ENCODE assay signal across 23 cellular contexts in the genomic region with DNA sequence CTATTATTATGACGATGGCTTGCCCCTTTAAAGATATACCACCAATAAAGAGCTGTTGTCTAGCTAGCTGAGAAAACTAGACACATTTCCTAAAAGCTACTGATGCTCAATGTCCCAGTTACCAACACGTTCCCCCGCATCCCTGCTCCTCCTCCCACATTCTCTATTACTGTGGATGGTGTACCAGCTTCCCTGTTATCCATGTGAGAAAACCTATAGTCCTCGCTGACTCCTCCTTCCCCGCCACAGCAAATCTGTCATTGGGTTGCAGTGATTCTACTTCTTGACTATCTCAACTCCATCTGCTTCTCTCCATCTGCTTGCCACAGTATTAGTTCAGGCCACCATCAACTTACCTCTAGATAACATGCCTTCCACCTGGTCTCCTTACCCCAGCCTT.
"Had no signal": no experiment of that assay in that cellular context is flagged by ENCODE, and none has a peak within 500 bp of the region (broad histone marks: within the 10 kb centered on the region; RNA-seq: fewer than 3 reads in every experiment).

No MANE protein-coding gene starts in this region.

- H3K4me1 Mint-ChIP-seq: immature natural killer cell; stimulated activated effector memory CD8-positive, alpha-beta T cell treated with anti-CD3 and anti-CD28 coated beads, Interleukin-12 subunit alpha, Interleukin-12 subunit beta, amount 100 ng/mL, for 72 hours had no signal

- DNase-seq: esophagus squamous epithelium; foreskin fibroblast; glutamatergic neuron; immature natural killer cell; left colon; left ventricle myocardium superior; mesenchymal stem cell; midbrain; retina; right lobe of liver; stimulated activated CD4-positive, alpha-beta T cell treated with anti-CD3 and anti-CD28 coated beads, Interleukin-4, amount 100 ng/mL, for 1 hour; stimulated activated CD8-positive, alpha-beta memory T cell treated with anti-CD3 and anti-CD28 coated beads, Interleukin-4, amount 100 ng/mL, for 48 hours; stimulated activated naive CD8-positive, alpha-beta T cell treated with anti-CD3 and anti-CD28 coated beads, Interleukin-15, Interleukin-2, amounts not matched to agents 100 U/mL and 50 U/mL, for 24 hours; tibial artery; upper lobe of left lung had no signal

- H3K9me3 Mint-ChIP-seq: dendritic cell treated with granulocyte-macrophage colony-stimulating factor and Interleukin-4, amounts not matched to agents 40 ng/mL and 50 ng/mL, for 4 days; immature natural killer cell; neural progenitor cell; stimulated activated effector memory CD8-positive, alpha-beta T cell treated with anti-CD3 and anti-CD28 coated beads, Interleukin-12 subunit alpha, Interleukin-12 subunit beta, amount 100 ng/mL, for 72 hours had no signal

- H3K4me3 Mint-ChIP-seq: dendritic cell treated with granulocyte-macrophage colony-stimulating factor and Interleukin-4, amounts not matched to agents 40 ng/mL and 50 ng/mL, for 4 days; immature natural killer cell; natural killer cell treated with Interleukin-12 subunit alpha and Interleukin-12 subunit beta and Interleukin-15 and Interleukin-18, amount 100 ng/mL, for 72 hours; neural progenitor cell; stimulated activated effector memory CD8-positive, alpha-beta T cell treated with anti-CD3 and anti-CD28 coated beads, Interleukin-12 subunit alpha, Interleukin-12 subunit beta, amount 100 ng/mL, for 72 hours had no signal

- H3K27ac ChIP-seq: esophagus squamous epithelium, gastroesophageal sphincter, neural progenitor cell, parathyroid adenoma, prostate gland, right lobe of liver, tibial artery, upper lobe of left lung, vagina had no signal

- H3K36me3 Mint-ChIP-seq: immature natural killer cell; natural killer cell treated with Interleukin-12 subunit alpha and Interleukin-12 subunit beta and Interleukin-15 and Interleukin-18, amount 100 ng/mL, for 72 hours; neural progenitor cell; stimulated activated effector memory CD8-positive, alpha-beta T cell treated with anti-CD3 and anti-CD28 coated beads, Interleukin-12 subunit alpha, Interleukin-12 subunit beta, amount 100 ng/mL, for 72 hours had no signal

- H3K27me3 Mint-ChIP-seq: dendritic cell treated with granulocyte-macrophage colony-stimulating factor and Interleukin-4, amounts not matched to agents 40 ng/mL and 50 ng/mL, for 4 days had no signal

- ATAC-seq: gastroesophageal sphincter; left colon; left ventricle myocardium superior; natural killer cell treated with Interleukin-12 subunit alpha and Interleukin-12 subunit beta and Interleukin-15 and Interleukin-18, amount 100 ng/mL, for 72 hours; right lobe of liver; stimulated activated effector memory CD8-positive, alpha-beta T cell treated with anti-CD3 and anti-CD28 coated beads, Interleukin-12 subunit alpha, Interleukin-12 subunit beta, amount 100 ng/mL, for 72 hours; stimulated activated naive CD8-positive, alpha-beta T cell treated with anti-CD3 and anti-CD28 coated beads, Interleukin-15, Interleukin-2, amounts not matched to agents 100 U/mL and 50 U/mL, for 24 hours had no signal
